Comparison of ENCODE assay signal across 10 cellular contexts in genomic region chr9:38016375-38017120, GRCh38. TPM values are rescaled to one million over a fixed set of nuclear protein-coding genes. Genes with fewer than 3 reads are reported as not detected.
DNase-seq lines count a peak whose midpoint lies in the region; ATAC-seq and TF ChIP-seq lines count a peak whose summit lies in the region.
"Had no signal": no experiment of that assay in that cellular context is flagged by ENCODE, and none has a peak within 500 bp of the region (broad histone marks: within the 10 kb centered on the region; RNA-seq: fewer than 3 reads in every experiment).

No MANE protein-coding gene starts in this region.

- no peak overlapping the region for H3K4me3 ChIP-seq in cardiac fibroblast (replicated peaks in 1 of 2; ENCODE audit: low read depth in 2 of 2, low read length in 2 of 2)
- H3K4me3 ChIP-seq: HAP-1, K562 had no signal

- CTCF ChIA-PET in activated naive CD4-positive, alpha-beta T cell treated with anti-CD3 and anti-CD28 coated beads for 36 hours (lab: Charles Lee): no interaction called here

- H3K27me3 Mint-ChIP-seq in activated naive CD4-positive, alpha-beta T cell treated with anti-CD3 and anti-CD28 coated beads for 36 hours (ENCODE audit: low read depth): no peaks in the 10 kb centered on the region

- no peaks in the 10 kb centered on the region for H3K9me3 Mint-ChIP-seq in stimulated activated effector memory CD8-positive, alpha-beta T cell treated with anti-CD3 and anti-CD28 coated beads, Interleukin-12 subunit alpha, Interleukin-12 subunit beta, amount 100 ng/mL, for 72 hours
- H3K9me3 Mint-ChIP-seq in activated naive CD4-positive, alpha-beta T cell treated with anti-CD3 and anti-CD28 coated beads for 36 hours: no peaks in the 10 kb centered on the region

- no peaks in the 10 kb centered on the region for H3K4me1 Mint-ChIP-seq in stimulated activated effector memory CD8-positive, alpha-beta T cell treated with anti-CD3 and anti-CD28 coated beads, Interleukin-12 subunit alpha, Interleukin-12 subunit beta, amount 100 ng/mL, for 72 hours
- H3K4me1 Mint-ChIP-seq in activated naive CD4-positive, alpha-beta T cell treated with anti-CD3 and anti-CD28 coated beads for 36 hours (ENCODE audit: low read depth): no peaks in the 10 kb centered on the region

- H3K27ac Mint-ChIP-seq in stimulated activated effector memory CD8-positive, alpha-beta T cell treated with anti-CD3 and anti-CD28 coated beads, Interleukin-12 subunit alpha, Interleukin-12 subunit beta, amount 100 ng/mL, for 72 hours: peak overlapping the region; percentile 30
- H3K27ac Mint-ChIP-seq in activated naive CD4-positive, alpha-beta T cell treated with anti-CD3 and anti-CD28 coated beads for 36 hours: no peak overlapping the region

- no peak for TF ChIP-seq CTCF in cardiac fibroblast (IDR thresholded peaks at IDR 0.05; ENCODE audit: low read depth, low read length)

- no peak overlapping the region for H3K4me3 Mint-ChIP-seq in stimulated activated effector memory CD8-positive, alpha-beta T cell treated with anti-CD3 and anti-CD28 coated beads, Interleukin-12 subunit alpha, Interleukin-12 subunit beta, amount 100 ng/mL, for 72 hours
- no peak overlapping the region for H3K4me3 Mint-ChIP-seq in activated naive CD4-positive, alpha-beta T cell treated with anti-CD3 and anti-CD28 coated beads for 36 hours

- intact Hi-C loops in activated naive CD4-positive, alpha-beta T cell treated with anti-CD3 and anti-CD28 coated beads for 36 hours (cut with micrococcal nuclease): no loop called here

- ATAC-seq in stimulated activated effector memory CD8-positive, alpha-beta T cell treated with anti-CD3 and anti-CD28 coated beads, Interleukin-12 subunit alpha, Interleukin-12 subunit beta, amount 100 ng/mL, for 72 hours: no peak
- ATAC-seq: K562 had no signal

- peak; percentile 58 for DNase-seq in HCEC 1CT
- peak; percentile 42 to 79 for DNase-seq in cardiac fibroblast (ENCODE audit: low read depth in 2 of 2)
- DNase-seq in islet precursor cell: peak; percentile 91
- DNase-seq in stimulated activated effector memory CD8-positive, alpha-beta T cell treated with anti-CD3 and anti-CD28 coated beads, Interleukin-12 subunit alpha, Interleukin-12 subunit beta, amount 100 ng/mL, for 72 hours (ENCODE audit: low spot score in 2 of 2): no peak
- DNase-seq in activated naive CD4-positive, alpha-beta T cell treated with anti-CD3 and anti-CD28 coated beads for 36 hours: no peak
- no peak for DNase-seq in NCI-H1930 (lab: John Stamatoyannopoulos, UW)
- DNase-seq in NCI-H2107 treated with DMSO at 0.1 percent for 48 hours (lab: John Stamatoyannopoulos, UW; ENCODE audit: unreplicated experiment): no peak
- no peak for DNase-seq in central memory CD4-positive, alpha-beta T cell

- no peaks in the 10 kb centered on the region for H3K36me3 Mint-ChIP-seq in stimulated activated effector memory CD8-positive, alpha-beta T cell treated with anti-CD3 and anti-CD28 coated beads, Interleukin-12 subunit alpha, Interleukin-12 subunit beta, amount 100 ng/mL, for 72 hours
- H3K36me3 Mint-ChIP-seq in activated naive CD4-positive, alpha-beta T cell treated with anti-CD3 and anti-CD28 coated beads for 36 hours (ENCODE audit: low read depth): no peaks in the 10 kb centered on the region

RNA-seq across cellular contexts. Expression of gene SHB, which starts 52.5 kb away (rescaled TPM):
- 1 to 10 TPM; 1.2 TPM for total RNA-seq in activated naive CD4-positive, alpha-beta T cell treated with anti-CD3 and anti-CD28 coated beads for 36 hours

Comparison
In these comparisons a context has a peak if more than half of its experiments do, and no peak if none do; other contexts are left out.
1. DNase-seq: peak in HCEC 1CT (single experiment), cardiac fibroblast (2 of 2) and islet precursor cell (single experiment); none in stimulated activated effector memory CD8-positive, alpha-beta T cell treated with anti-CD3 and anti-CD28 coated beads, Interleukin-12 subunit alpha, Interleukin-12 subunit beta, amount 100 ng/mL, for 72 hours (0 of 2), activated naive CD4-positive, alpha-beta T cell treated with anti-CD3 and anti-CD28 coated beads for 36 hours (single experiment), NCI-H1930 (0 of 2), NCI-H2107 treated with DMSO at 0.1 percent for 48 hours (single experiment) and central memory CD4-positive, alpha-beta T cell (single experiment).